In genomic region chr3:52136513-52136912, GRCh38 we compare ENCODE assay signal across 16 cellular contexts. TPM values are rescaled to one million over a fixed set of nuclear protein-coding genes. Genes with fewer than 3 reads are reported as not detected.
DNase-seq lines count a peak whose midpoint lies in the region; ATAC-seq and TF ChIP-seq lines count a peak whose summit lies in the region.
"Had no signal": no experiment of that assay in that cellular context is flagged by ENCODE, and none has a peak within 500 bp of the region (broad histone marks: within the 10 kb centered on the region; RNA-seq: fewer than 3 reads in every experiment).

No MANE protein-coding gene starts in this region.

- H3K36me3 ChIP-seq in ascending aorta (no peaks in the 10 kb centered on the region), right lobe of liver (no peaks in the 10 kb centered on the region)

- H3K27me3 ChIP-seq in ascending aorta (no peaks in the 10 kb centered on the region), right lobe of liver (no peaks in the 10 kb centered on the region)
- H3K27me3 ChIP-seq: SJCRH30 had no signal

- no peak for TF ChIP-seq POLR2A in right lobe of liver (IDR thresholded peaks at IDR 0.05)

- DNase-seq in DMS153 (lab: John Stamatoyannopoulos, UW): peak; percentile 20
- DNase-seq in DMS153 treated with DMSO at 0.1 percent for 48 hours (lab: John Stamatoyannopoulos, UW; ENCODE audit: unreplicated experiment): no peak
- no peak for DNase-seq in ascending aorta (ENCODE audit: low spot score in 2 of 2)
- DNase-seq in right lobe of liver: peak in 1 of 3 donors; percentile 51
- peak; percentile 32 for DNase-seq in stromal cell of bone marrow (ENCODE audit: low read depth)
- DNase-seq in Ammon's horn (ENCODE audit: low spot score): no peak
- DNase-seq in RWPE1 (ENCODE audit: low spot score): no peak
- DNase-seq: activated CD4-positive, alpha-beta memory T cell treated with anti-CD3 and anti-CD28 coated beads, Interleukin-2, amount 10 ng/mL, durations not matched to agents 7 days and 5 days; anterior cingulate cortex; CD8-positive, alpha-beta T cell; NCI-H2081 treated with DMSO at 0.1 percent for 48 hours; NK-92 treated with Interleukin-12 subunit alpha and Interleukin-12 subunit beta, amount 100 ng/mL, for 24 hours; SJCRH30; trophoblast cell had no signal

- H3K4me3 ChIP-seq in ascending aorta (no peak overlapping the region), right lobe of liver (no peak overlapping the region)
- H3K4me3 ChIP-seq: SJCRH30 had no signal

- H3K9me3 ChIP-seq in ascending aorta (no peaks in the 10 kb centered on the region), right lobe of liver (no peaks in the 10 kb centered on the region)
- H3K9me3 ChIP-seq: SJCRH30 had no signal

- POLR2A ChIA-PET in RWPE1 (lab: Yijun Ruan, JAX; ENCODE audit: low non-redundant PET): no interaction called here

- ATAC-seq in right lobe of liver: peak in 3 of 4 donors; percentile 62 to 75 (median 66)
- no peak for ATAC-seq in GM18909 (IDR thresholded peaks at IDR 0.05; ENCODE audit: poor library complexity, unreplicated experiment)
- ATAC-seq: CD8-positive, alpha-beta T cell had no signal

- CTCF ChIA-PET in RWPE1 (lab: Yijun Ruan, JAX): no interaction called here

- TF ChIP-seq CTCF in ascending aorta (IDR thresholded peaks at IDR 0.05) (no peak), right lobe of liver (IDR thresholded peaks at IDR 0.05) (no peak), RWPE1 (conservative IDR thresholded peaks at IDR 0.05; ENCODE audit: low read depth) (no peak)

- intact Hi-C loops in ascending aorta (cut with DNase I) (no loop called here), right lobe of liver (cut with DNase I) (no loop called here)

- 32% methylated on average over 5 of the region's 9 CpGs for WGBS in right lobe of liver (ENCODE audit: insufficient coverage, low coverage, low lambda C conversion rate, missing lambda C conversion rate)

- H3K4me1 ChIP-seq in ascending aorta (no peaks in the 10 kb centered on the region), right lobe of liver (no peaks in the 10 kb centered on the region)
- H3K4me1 ChIP-seq: SJCRH30 had no signal

- H3K27ac ChIP-seq in ascending aorta (peak overlapping the region; percentile 19 to 33), right lobe of liver (no peak overlapping the region), RWPE1 (no peak overlapping the region)
- H3K27ac ChIP-seq: 22Rv1, SJCRH30 had no signal

RNA-seq across cellular contexts. Expression of gene POC1A, which starts 17.7 kb away (rescaled TPM):
- total RNA-seq in ascending aorta (not detected), right lobe of liver (1 to 10 TPM; 2.0 to 4.3 (median 3.2) TPM)

Comparison
In these comparisons a context has a peak if more than half of its experiments do, and no peak if none do; other contexts are left out.
1. DNase-seq: peak in DMS153 (single experiment) and stromal cell of bone marrow (single experiment); none in DMS153 treated with DMSO at 0.1 percent for 48 hours (single experiment), ascending aorta (0 of 2), Ammon's horn (single experiment) and RWPE1 (single experiment).
2. H3K27ac ChIP-seq: peak in ascending aorta (2 of 2); none in right lobe of liver (0 of 3) and RWPE1 (single experiment).